Comparison of ENCODE assay signal across 8 cellular contexts in the genomic region with DNA sequence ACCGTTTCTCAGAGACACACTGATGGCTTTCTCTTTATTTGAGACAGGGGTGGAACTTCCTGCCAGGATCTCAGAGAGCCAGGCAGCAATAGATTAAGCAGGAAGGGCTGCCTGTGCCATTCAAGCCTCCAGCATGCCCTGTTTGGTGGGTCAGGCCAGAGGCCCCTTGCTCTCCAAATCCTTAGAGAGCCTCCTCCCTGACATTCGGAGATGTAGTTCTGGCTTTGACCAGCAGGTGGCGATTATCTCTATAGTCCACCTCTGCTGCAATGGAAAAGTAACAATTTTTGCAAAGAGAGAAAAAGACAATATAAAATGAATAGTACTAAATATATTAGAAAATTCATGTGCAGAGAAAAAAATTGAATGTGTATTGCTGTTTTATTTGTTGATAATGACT.
DNase-seq lines count a peak whose midpoint lies in the region; ATAC-seq and TF ChIP-seq lines count a peak whose summit lies in the region.

No MANE protein-coding gene starts in this region.

- H3K4me3 ChIP-seq in MG63 (no peak overlapping the region), cardiac muscle cell (no peak overlapping the region)

- no peak for ATAC-seq in sciatic nerve
- no peak for ATAC-seq in GM19035 (IDR thresholded peaks at IDR 0.05; ENCODE audit: unreplicated experiment)
- no peak for ATAC-seq in esophagus mucosa

- H3K9me3 ChIP-seq in MG63 = no peaks in the 10 kb centered on the region
- no peaks in the 10 kb centered on the region for H3K9me3 ChIP-seq in cardiac muscle cell (ENCODE audit: low read depth)

- peak; percentile 32 for DNase-seq in GM03348 (ENCODE audit: low spot score)
- peak; percentile 5 for DNase-seq in MG63
- peak; percentile 45 to 51 for DNase-seq in activated T-helper 1 cell treated with anti-CD3 and anti-CD28 coated beads, Interleukin-2, amount 50 U/mL, for 16 hours (ENCODE audit: low read depth in 1 of 2, low spot score in 1 of 2)
- DNase-seq in cardiac muscle cell (ENCODE audit: low read depth in 1 of 2, low spot score in 1 of 2) = peak; percentile 39 to 61
- peak; percentile 85 for DNase-seq in sciatic nerve (ENCODE audit: low spot score)
- no peak for DNase-seq in NCI-H345 (lab: John Stamatoyannopoulos, UW)

- H3K36me3 ChIP-seq in MG63 (no peaks in the 10 kb centered on the region), cardiac muscle cell (no peaks in the 10 kb centered on the region)

- no peaks in the 10 kb centered on the region for H3K4me1 ChIP-seq in cardiac muscle cell (ENCODE audit: low read depth)

- H3K27me3 ChIP-seq in MG63 (no peaks in the 10 kb centered on the region), cardiac muscle cell (no peaks in the 10 kb centered on the region)

- intact Hi-C loops in sciatic nerve (cut with DNase I) = no loop called here

- peak; percentile 62 for TF ChIP-seq CTCF in cardiac muscle cell (IDR thresholded peaks at IDR 0.05; ENCODE audit: low read depth, low read length)

- no peak overlapping the region for H3K27ac ChIP-seq in cardiac muscle cell
